13 cellular contexts compared by ENCODE assay signal in the genomic region with DNA sequence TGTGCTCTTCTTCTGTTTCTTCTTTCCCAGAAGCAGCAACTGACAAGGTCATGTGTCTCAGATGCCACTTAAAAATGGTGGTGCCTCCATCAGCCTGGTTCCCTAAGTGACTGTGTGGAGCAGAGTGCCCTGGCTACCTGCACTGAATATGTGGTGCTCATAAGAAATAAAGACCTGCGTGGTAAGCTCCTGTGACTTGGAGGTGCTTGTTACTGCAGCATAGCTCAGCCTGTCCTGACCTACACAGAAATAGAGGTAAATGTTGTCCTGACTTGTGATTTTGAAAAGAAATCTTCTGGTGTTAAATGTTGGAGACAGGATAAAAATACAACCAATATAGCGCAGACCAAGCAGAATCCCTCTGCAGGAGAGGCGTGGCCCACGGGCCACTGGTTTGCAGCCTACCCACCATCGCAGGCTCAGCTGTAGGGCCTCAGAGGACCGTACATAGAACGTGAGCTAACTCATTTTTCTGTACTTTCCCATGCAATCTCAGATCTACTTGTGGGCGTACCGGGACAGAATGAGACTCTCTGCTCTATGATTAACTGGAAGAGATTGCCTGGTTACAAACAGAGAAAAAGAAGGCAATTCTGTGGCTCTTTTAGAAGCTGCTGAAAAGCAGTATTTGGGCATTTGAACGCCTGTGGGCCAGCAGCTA.
"Had no signal": no experiment of that assay in that cellular context is flagged by ENCODE, and none has a peak within 500 bp of the region (broad histone marks: within the 10 kb centered on the region; RNA-seq: fewer than 3 reads in every experiment).

No MANE protein-coding gene starts in this region.

- DNase-seq: activated CD4-positive, alpha-beta T cell treated with anti-CD3 and anti-CD28 coated beads, Interleukin-2, amount 50 U/mL, for 1 hour; activated CD4-positive, CD25-positive, alpha-beta regulatory T cell; activated naive CD4-positive, alpha-beta T cell; colonic mucosa; effector CD8-positive, alpha-beta T cell; left ventricle myocardium inferior; stimulated activated CD4-positive, alpha-beta T cell treated with anti-CD3 and anti-CD28 coated beads, Interleukin-2, amount 100 ng/mL, for 48 hours; stimulated activated CD8-positive, alpha-beta memory T cell treated with anti-CD3 and anti-CD28 coated beads, Interleukin-4, amount 100 ng/mL, for 48 hours; T-helper 17 cell had no signal

- H3K27ac ChIP-seq: colonic mucosa, heart left ventricle, left ventricle myocardium inferior, tibial artery had no signal

- H3K27me3 ChIP-seq: colonic mucosa had no signal

- H3K4me1 ChIP-seq: colonic mucosa, heart left ventricle, left ventricle myocardium inferior, tibial artery had no signal

- ATAC-seq: heart left ventricle, T-helper 17 cell had no signal

- H3K36me3 ChIP-seq: colonic mucosa, heart left ventricle, left ventricle myocardium inferior, tibial artery had no signal

- FAIRE-seq: frontal cortex, islet of Langerhans had no signal

- H3K9me3 ChIP-seq: colonic mucosa had no signal

- H3K4me3 ChIP-seq: colonic mucosa, heart left ventricle, left ventricle myocardium inferior, tibial artery had no signal
